Comparison of ENCODE assay signal across 1 cellular context in genomic region chr17:79831367-79832210, GRCh38.
TF ChIP-seq lines count a peak whose summit lies in the region.

No MANE protein-coding gene starts in this region.

TF ChIP-seq in K562, 482 proteins besides CTCF, POLR2A, EP300 and RAD21 (continued from another document and continues in another):
- no peak for TF ChIP-seq IRF1 (CRISPR knock-in tag; IDR thresholded peaks at IDR 0.05; ENCODE audit: borderline replicate concordance)
- TF ChIP-seq STAT5B (CRISPR knock-in tag; IDR thresholded peaks at IDR 0.05): no peak
- no peak for TF ChIP-seq XRCC4 (IDR thresholded peaks at IDR 0.05; ENCODE audit: extremely low read depth, insufficient read depth, insufficient read length)
- TF ChIP-seq RFX7 (CRISPR knock-in tag; IDR thresholded peaks at IDR 0.05): no peak
- TF ChIP-seq RBM22 (IDR thresholded peaks at IDR 0.05; ENCODE audit: low read depth, low read length, poor library complexity, severe bottlenecking): no peak
- no peak for TF ChIP-seq SMARCB1 (IDR thresholded peaks at IDR 0.05; ENCODE audit: insufficient read length, low read depth)
- peak; percentile 58; the same call in 1 of the 2 replicates for TF ChIP-seq MEF2D (tag; conservative IDR thresholded peaks at IDR 0.05; ENCODE audit: low read depth)
- TF ChIP-seq RBBP5 (IDR thresholded peaks at IDR 0.05; ENCODE audit: borderline replicate concordance, insufficient read depth, low read length, poor library complexity, severe bottlenecking): no peak
- no peak for TF ChIP-seq KDM1A (IDR thresholded peaks at IDR 0.05)
- TF ChIP-seq NCOA4 (IDR thresholded peaks at IDR 0.05; ENCODE audit: partially characterized antibody): no peak
- 0 out of 2 replicates have a peak, but pooled peaks have one; percentile 8 for TF ChIP-seq ETV1 (tag; conservative IDR thresholded peaks at IDR 0.05; ENCODE audit: low read depth)
- no peak for TF ChIP-seq CREB1 (IDR thresholded peaks at IDR 0.05)
- TF ChIP-seq CREB1 (CRISPR knock-in tag; IDR thresholded peaks at IDR 0.05): no peak
- peak; percentile 80 for TF ChIP-seq CCNT2 (IDR thresholded peaks at IDR 0.05; ENCODE audit: borderline replicate concordance, extremely low read depth, insufficient read length, low read depth, low read length)
- TF ChIP-seq LEF1 (IDR thresholded peaks at IDR 0.05): 0 out of 2 replicates have a peak, but pooled peaks have one; percentile 73
- TF ChIP-seq NFXL1 (CRISPR knock-in tag; IDR thresholded peaks at IDR 0.05): no peak
- TF ChIP-seq MAZ (CRISPR knock-in tag; conservative IDR thresholded peaks at IDR 0.05 in 1 of 2, IDR thresholded peaks at IDR 0.05 in 1 of 2): peak; percentile 42 to 83
- no peak for TF ChIP-seq PML (IDR thresholded peaks at IDR 0.05; ENCODE audit: low read length)
- TF ChIP-seq HNRNPH1 (optimal IDR thresholded peaks at IDR 0.05; ENCODE audit: low read depth, low read length): no peak
- TF ChIP-seq ZNF175 (CRISPR knock-in tag; IDR thresholded peaks at IDR 0.05; ENCODE audit: low read depth): peak; percentile 53; the same call in 1 of the 2 replicates
- no peak for TF ChIP-seq PPARD (CRISPR knock-in tag; IDR thresholded peaks at IDR 0.05)
- TF ChIP-seq ZNF263 (CRISPR knock-in tag; IDR thresholded peaks at IDR 0.05; ENCODE audit: borderline replicate concordance): no peak
- TF ChIP-seq PHB (CRISPR knock-in tag; IDR thresholded peaks at IDR 0.05): no peak
- no peak for TF ChIP-seq ZBTB34 (CRISPR knock-in tag; IDR thresholded peaks at IDR 0.05)
- no peak for TF ChIP-seq ZNF143 (CRISPR knock-in tag; IDR thresholded peaks at IDR 0.05)
- TF ChIP-seq NR1H2 (CRISPR knock-in tag; IDR thresholded peaks at IDR 0.05): no peak
- TF ChIP-seq ZNF12 (CRISPR knock-in tag; IDR thresholded peaks at IDR 0.05): no peak
- no peak for TF ChIP-seq ATF1 (CRISPR knock-in tag; IDR thresholded peaks at IDR 0.05)
- no peak for TF ChIP-seq ATF1 (tag; IDR thresholded peaks at IDR 0.05)
- TF ChIP-seq ZNF277 (CRISPR knock-in tag; IDR thresholded peaks at IDR 0.05; ENCODE audit: borderline replicate concordance): no peak
- TF ChIP-seq ZNF146 (CRISPR knock-in tag; IDR thresholded peaks at IDR 0.05; ENCODE audit: unreplicated experiment): no peak
- peak in 1 of 3 experiments; percentile 51 for TF ChIP-seq YY1 (IDR thresholded peaks at IDR 0.05; ENCODE audit: borderline replicate concordance in 1 of 3, control insufficient read depth in 1 of 3, extremely low read depth in 1 of 3, insufficient read depth in 3 of 3, insufficient read length in 1 of 3, insufficient replicate concordance in 2 of 3, low read depth in 1 of 3, low read length in 2 of 3)
- no peak for TF ChIP-seq HMG20A (CRISPR knock-in tag; conservative IDR thresholded peaks at IDR 0.05)
- no peak for TF ChIP-seq MTF1 (CRISPR knock-in tag; IDR thresholded peaks at IDR 0.05; ENCODE audit: borderline replicate concordance)
- 0 out of 2 replicates have a peak, but pooled peaks have one; percentile 3 for TF ChIP-seq ARID4B (CRISPR knock-in tag; IDR thresholded peaks at IDR 0.05)
- TF ChIP-seq RBM25 (IDR thresholded peaks at IDR 0.05; ENCODE audit: low read depth, low read length, severe bottlenecking): no peak
- no peak for TF ChIP-seq NR3C1 (CRISPR knock-in tag; IDR thresholded peaks at IDR 0.05)
- TF ChIP-seq POLR3G (IDR thresholded peaks at IDR 0.05; ENCODE audit: extremely low read depth, insufficient read length, insufficient replicate concordance): no peak
- no peak for TF ChIP-seq PTBP1 (IDR thresholded peaks at IDR 0.05; ENCODE audit: low read depth, low read length)
- TF ChIP-seq NONO (IDR thresholded peaks at IDR 0.05; ENCODE audit: low read depth in 2 of 2, low read length in 1 of 2): no peak
- no peak for TF ChIP-seq SMARCA4 (IDR thresholded peaks at IDR 0.05)
- no peak for TF ChIP-seq ZNF668 (CRISPR knock-in tag; IDR thresholded peaks at IDR 0.05)
- no peak for TF ChIP-seq ZNF695 (CRISPR knock-in tag; IDR thresholded peaks at IDR 0.05)
- no peak for TF ChIP-seq ADNP (tag; IDR thresholded peaks at IDR 0.05)
- TF ChIP-seq EZH2 (IDR thresholded peaks at IDR 0.05; ENCODE audit: borderline replicate concordance, low read depth, low read length): no peak
- TF ChIP-seq RERE (CRISPR knock-in tag; IDR thresholded peaks at IDR 0.05; ENCODE audit: borderline replicate concordance): no peak
- TF ChIP-seq OTX1 (CRISPR knock-in tag; IDR thresholded peaks at IDR 0.05): peak; percentile 91
- no peak for TF ChIP-seq LCOR (CRISPR knock-in tag; IDR thresholded peaks at IDR 0.05)
- no peak for TF ChIP-seq SMC3 (conservative IDR thresholded peaks at IDR 0.05; ENCODE audit: insufficient read depth, low read depth, low read length)
- no peak for TF ChIP-seq ZNF76 (CRISPR knock-in tag; IDR thresholded peaks at IDR 0.05; ENCODE audit: borderline replicate concordance)
- TF ChIP-seq RNF219 (CRISPR knock-in tag; IDR thresholded peaks at IDR 0.05): no peak
- TF ChIP-seq SUPT5H (IDR thresholded peaks at IDR 0.05): peak; percentile 64
